Comparison of ENCODE assay signal across 1 cellular context in genomic region chr11:112525270-112525669, GRCh38.
TF ChIP-seq lines count a peak whose summit lies in the region.

No MANE protein-coding gene starts in this region.

TF ChIP-seq in GM23338, 12 proteins besides CTCF, POLR2A, EP300 and RAD21 (continued from another document):
- TF ChIP-seq ZNF462 (CRISPR knock-in tag; IDR thresholded peaks at IDR 0.05), result no peak
- TF ChIP-seq STAT1 (IDR thresholded peaks at IDR 0.05; ENCODE audit: unreplicated experiment), result no peak
- no peak for TF ChIP-seq ZNF331 (CRISPR knock-in tag; IDR thresholded peaks at IDR 0.05; ENCODE audit: low read depth)
- TF ChIP-seq CREB1 (CRISPR knock-in tag; IDR thresholded peaks at IDR 0.05; ENCODE audit: low read depth), result no peak
- TF ChIP-seq EZH2phosphoT487 (IDR thresholded peaks at IDR 0.05; ENCODE audit: unreplicated experiment), result no peak
- no peak for TF ChIP-seq NANOG (IDR thresholded peaks at IDR 0.05; ENCODE audit: borderline replicate concordance)
- TF ChIP-seq ZNF114 (CRISPR knock-in tag; IDR thresholded peaks at IDR 0.05), result no peak
- TF ChIP-seq POLR2AphosphoS5 (IDR thresholded peaks at IDR 0.05; ENCODE audit: low read depth), result no peak
